In genomic region chr6:147910254-147910653, GRCh38 we compare ENCODE assay signal across 17 cellular contexts.
DNase-seq lines count a peak whose midpoint lies in the region; ATAC-seq and TF ChIP-seq lines count a peak whose summit lies in the region.
"Had no signal": no experiment of that assay in that cellular context is flagged by ENCODE, and none has a peak within 500 bp of the region (broad histone marks: within the 10 kb centered on the region; RNA-seq: fewer than 3 reads in every experiment).

No MANE protein-coding gene starts in this region.

- H3K27me3 ChIP-seq in SK-N-SH (ENCODE audit: insufficient read depth) = no peaks in the 10 kb centered on the region
- no peaks in the 10 kb centered on the region for H3K27me3 ChIP-seq in SJCRH30
- no peaks in the 10 kb centered on the region for H3K27me3 ChIP-seq in mesenchymal stem cell (ENCODE audit: control insufficient read depth in 1 of 2, insufficient read depth in 1 of 2, low read length in 2 of 2)
- no peaks in the 10 kb centered on the region for H3K27me3 ChIP-seq in osteoblast (ENCODE audit: insufficient read depth, low read length)
- H3K27me3 ChIP-seq: BLaER1 treated with 17β-estradiol and CSF1 and Interleukin-3, amounts not matched to agents 10 nM and 100 nM had no signal

- TF ChIP-seq RAD21 in SK-N-SH (IDR thresholded peaks at IDR 0.05; ENCODE audit: low read length) = no peak

- H3F3A ChIP-seq in SK-N-SH (replicated peaks; ENCODE audit: insufficient read depth) = no peaks in the 10 kb centered on the region

- DNase-seq in SK-N-SH (no peak), SJCRH30 (peak; percentile 22 to 46), mesenchymal stem cell (no peak), osteoblast (ENCODE audit: insufficient read length, low spot score, missing footprints) (peak; percentile 22), NCI-H1930 (lab: John Stamatoyannopoulos, UW) (no peak)
- DNase-seq: 8988T; Caco-2; CD4-positive, CD25-positive, alpha-beta regulatory T cell; CD8-positive, alpha-beta memory T cell; DMS79 treated with DMSO at 0.1 percent for 48 hours; GOT3; H9; KG1 had no signal

- no peaks in the 10 kb centered on the region for H3K4me1 ChIP-seq in SK-N-SH (ENCODE audit: control insufficient read depth in 1 of 2, insufficient read depth in 2 of 2, low read depth in 1 of 2, low read length in 1 of 2)
- peaks cover 53% of the 10 kb centered on the region for H3K4me1 ChIP-seq in SJCRH30
- H3K4me1 ChIP-seq in mesenchymal stem cell (ENCODE audit: control insufficient read depth, insufficient read depth, low read depth, low read length) = peaks cover 4% of the 10 kb centered on the region
- peaks cover 3% of the 10 kb centered on the region for H3K4me1 ChIP-seq in osteoblast (ENCODE audit: insufficient read depth, low read length)
- H3K4me1 ChIP-seq: BLaER1 treated with 17β-estradiol and CSF1 and Interleukin-3, amounts not matched to agents 10 nM and 100 nM; Caco-2 had no signal

- H3K79me2 ChIP-seq in SK-N-SH (ENCODE audit: insufficient read depth) (no peaks in the 10 kb centered on the region), osteoblast (ENCODE audit: insufficient read depth, low read length) (no peaks in the 10 kb centered on the region)

- H2AFZ ChIP-seq in SK-N-SH (ENCODE audit: low read depth) (no peak overlapping the region), mesenchymal stem cell (ENCODE audit: low read depth, low read length) (no peak overlapping the region), osteoblast (ENCODE audit: low read length) (no peak overlapping the region)

- CTCF ChIA-PET in SK-N-SH (lab: Yijun Ruan, JAX) = no interaction called here

- H3K27ac ChIP-seq in SK-N-SH (ENCODE audit: low read depth in 2 of 2, low read length in 1 of 2) (no peak overlapping the region), SJCRH30 (peak overlapping the region; percentile 67), mesenchymal stem cell (ENCODE audit: low read length, poor library complexity, severe bottlenecking) (no peak overlapping the region), osteoblast (ENCODE audit: low read depth, low read length) (no peak overlapping the region)
- H3K27ac ChIP-seq: BLaER1 treated with 17β-estradiol and CSF1 and Interleukin-3, amounts not matched to agents 10 nM and 100 nM had no signal

- no peak overlapping the region for H2AK5ac ChIP-seq in mesenchymal stem cell (ENCODE audit: low read length, severe bottlenecking)

- no peak overlapping the region for H3K9ac ChIP-seq in SK-N-SH
- H3K9ac ChIP-seq in mesenchymal stem cell (ENCODE audit: low read length) = no peak overlapping the region
- H3K9ac ChIP-seq: BLaER1 treated with 17β-estradiol and CSF1 and Interleukin-3, amounts not matched to agents 10 nM and 100 nM had no signal

- no peak overlapping the region for H2BK15ac ChIP-seq in mesenchymal stem cell (ENCODE audit: low read depth, poor library complexity, severe bottlenecking)

- POLR2A ChIA-PET in SK-N-SH (lab: Yijun Ruan, JAX) = no interaction called here

- H2BK12ac ChIP-seq in mesenchymal stem cell (ENCODE audit: low read length in 2 of 2) = no peak overlapping the region

- H3K14ac ChIP-seq in mesenchymal stem cell (ENCODE audit: low read length in 2 of 2) = no peak overlapping the region

- WGBS in SK-N-SH (ENCODE audit: low lambda C conversion rate) = 22% methylated on average over 9 of the region's 9 CpGs
- WGBS in mesenchymal stem cell = 95% methylated on average over 9 of the region's 9 CpGs

- H3K4me2 ChIP-seq in SK-N-SH (no peak overlapping the region), mesenchymal stem cell (ENCODE audit: low read length, poor library complexity, severe bottlenecking) (no peak overlapping the region), osteoblast (ENCODE audit: insufficient read depth, low read length) (no peak overlapping the region)
- H3K4me2 ChIP-seq: BLaER1 treated with 17β-estradiol and CSF1 and Interleukin-3, amounts not matched to agents 10 nM and 100 nM had no signal

- H4K20me1 ChIP-seq in SK-N-SH (ENCODE audit: insufficient read depth) (no peaks in the 10 kb centered on the region), osteoblast (ENCODE audit: insufficient read depth, low read length) (no peaks in the 10 kb centered on the region)
- H4K20me1 ChIP-seq: BLaER1 treated with 17β-estradiol and CSF1 and Interleukin-3, amounts not matched to agents 10 nM and 100 nM had no signal

- no peak overlapping the region for H2BK5ac ChIP-seq in mesenchymal stem cell (ENCODE audit: low read depth, low read length, poor library complexity, severe bottlenecking)

- H3K4ac ChIP-seq in mesenchymal stem cell (ENCODE audit: low read depth in 1 of 2, low read length in 2 of 2) = no peak overlapping the region

- H3K9me2 ChIP-seq in SK-N-SH = no peaks in the 10 kb centered on the region

- no peak overlapping the region for H3K18ac ChIP-seq in mesenchymal stem cell (ENCODE audit: low read depth in 1 of 2, low read length in 2 of 2)

- no peak overlapping the region for H3K23ac ChIP-seq in mesenchymal stem cell (ENCODE audit: low read length in 2 of 2)

- H3K4me3 ChIP-seq in SK-N-SH (ENCODE audit: low read depth in 2 of 2, low read length in 1 of 2) (no peak overlapping the region), SJCRH30 (no peak overlapping the region), mesenchymal stem cell (ENCODE audit: insufficient read depth in 1 of 2, low read depth in 1 of 2, low read length in 2 of 2) (no peak overlapping the region), osteoblast (ENCODE audit: insufficient read depth, low read length) (no peak overlapping the region)
- H3K4me3 ChIP-seq: BLaER1 treated with 17β-estradiol and CSF1 and Interleukin-3, amounts not matched to agents 10 nM and 100 nM had no signal

- no peaks in the 10 kb centered on the region for H3K79me1 ChIP-seq in mesenchymal stem cell (replicated peaks; ENCODE audit: low read length, poor library complexity, severe bottlenecking)

- H3K9me3 ChIP-seq in SK-N-SH (no peaks in the 10 kb centered on the region), SJCRH30 (replicated peaks) (no peaks in the 10 kb centered on the region), mesenchymal stem cell (ENCODE audit: control insufficient read depth, low read length) (no peaks in the 10 kb centered on the region), osteoblast (ENCODE audit: low read depth, low read length) (no peaks in the 10 kb centered on the region)
- H3K9me3 ChIP-seq: BLaER1 treated with 17β-estradiol and CSF1 and Interleukin-3, amounts not matched to agents 10 nM and 100 nM; Caco-2 had no signal

- TF ChIP-seq CTCF in SK-N-SH (IDR thresholded peaks at IDR 0.05) (no peak), osteoblast (IDR thresholded peaks at IDR 0.05; ENCODE audit: extremely low read depth, low read depth, low read length) (no peak)

- H4K8ac ChIP-seq in mesenchymal stem cell (ENCODE audit: low read length) = peak overlapping the region; percentile 16

- H2BK120ac ChIP-seq in mesenchymal stem cell (ENCODE audit: low read depth, low read length) = no peak overlapping the region

- H4K91ac ChIP-seq in mesenchymal stem cell (ENCODE audit: low read length) = no peak overlapping the region

- ATAC-seq in SK-N-SH treated with all-trans-retinoic acid at 6 μM for 48 hours = no peak
- ATAC-seq in HG02885 (IDR thresholded peaks at IDR 0.05; ENCODE audit: poor library complexity, unreplicated experiment) = no peak
- no peak for ATAC-seq in GM19467 (IDR thresholded peaks at IDR 0.05; ENCODE audit: unreplicated experiment)

- no peaks in the 10 kb centered on the region for H3K36me3 ChIP-seq in SK-N-SH (replicated peaks in 1 of 2; ENCODE audit: control insufficient read depth in 1 of 2, insufficient read depth in 2 of 2, low read length in 1 of 2)
- no peaks in the 10 kb centered on the region for H3K36me3 ChIP-seq in SJCRH30
- H3K36me3 ChIP-seq in mesenchymal stem cell (ENCODE audit: control insufficient read depth in 1 of 2, insufficient read depth in 2 of 2, low read depth in 1 of 2, low read length in 2 of 2) = no peaks in the 10 kb centered on the region
- no peaks in the 10 kb centered on the region for H3K36me3 ChIP-seq in osteoblast (ENCODE audit: insufficient read depth, low read length)
- H3K36me3 ChIP-seq: BLaER1 treated with 17β-estradiol and CSF1 and Interleukin-3, amounts not matched to agents 10 nM and 100 nM had no signal

- no peak for TF ChIP-seq EP300 in SK-N-SH (IDR thresholded peaks at IDR 0.05; ENCODE audit: borderline replicate concordance in 1 of 2, low read depth in 1 of 2, low read length in 1 of 2)

TF ChIP-seq in SK-N-SH, 30 proteins besides CTCF, POLR2A, EP300 and RAD21:
- TF ChIP-seq RFX5 (IDR thresholded peaks at IDR 0.05; ENCODE audit: low read length) (peak; percentile 35; the same call in 1 of the 2 replicates), ELF1 (IDR thresholded peaks at IDR 0.05) (no peak)

TF ChIP-seq in SK-N-SH treated with all-trans-retinoic acid at 6 μM for 48 hours, 23 proteins besides CTCF, POLR2A, EP300 and RAD21:
- TF ChIP-seq CSRNP3 (CRISPR knock-in tag; IDR thresholded peaks at IDR 0.05) (no peak), RARB (CRISPR knock-in tag; IDR thresholded peaks at IDR 0.05) (no peak), PPARA (CRISPR knock-in tag; IDR thresholded peaks at IDR 0.05; ENCODE audit: borderline replicate concordance) (no peak), OSR1 (CRISPR knock-in tag; IDR thresholded peaks at IDR 0.05) (no peak), BACH2 (CRISPR knock-in tag; IDR thresholded peaks at IDR 0.05; ENCODE audit: borderline replicate concordance) (no peak)

Comparison
In these comparisons a context has a peak if more than half of its experiments do, and no peak if none do; other contexts are left out.
1. DNase-seq: peak in SJCRH30 (2 of 2) and osteoblast (single experiment); none in SK-N-SH (single experiment), mesenchymal stem cell (single experiment) and NCI-H1930 (0 of 2).